Comparison of ENCODE assay signal across 21 cellular contexts in genomic region chr1:151851886-151852285, GRCh38. TPM values are rescaled to one million over a fixed set of nuclear protein-coding genes. Genes with fewer than 3 reads are reported as not detected.
DNase-seq lines count a peak whose midpoint lies in the region; ATAC-seq and TF ChIP-seq lines count a peak whose summit lies in the region.
"Had no signal": no experiment of that assay in that cellular context is flagged by ENCODE, and none has a peak within 500 bp of the region (broad histone marks: within the 10 kb centered on the region; RNA-seq: fewer than 3 reads in every experiment).

No MANE protein-coding gene starts in this region.

- H3K36me3 Mint-ChIP-seq in endodermal cell (ENCODE audit: low read depth) = no peaks in the 10 kb centered on the region

- H3K27me3 ChIP-seq in endodermal cell (ENCODE audit: control insufficient read depth, insufficient read depth, low read length, poor library complexity, severe bottlenecking) = no peaks in the 10 kb centered on the region
- H3K27me3 ChIP-seq: SJSA1 had no signal

- no peak overlapping the region for H3K4me3 ChIP-seq in endodermal cell (ENCODE audit: low read length)
- H3K4me3 ChIP-seq: GM23338, SJSA1 had no signal

- no peaks in the 10 kb centered on the region for H3K4me1 Mint-ChIP-seq in endodermal cell
- H3K4me1 Mint-ChIP-seq: GM23338 had no signal

- H3K36me3 ChIP-seq in endodermal cell (ENCODE audit: control insufficient read depth, insufficient read depth, low read length) = no peaks in the 10 kb centered on the region
- H3K36me3 ChIP-seq: SJSA1 had no signal

- H3K4me1 ChIP-seq in endodermal cell (ENCODE audit: control insufficient read depth, insufficient read depth, low read length) = no peaks in the 10 kb centered on the region

- no peaks in the 10 kb centered on the region for H3K9me3 Mint-ChIP-seq in endodermal cell
- H3K9me3 Mint-ChIP-seq: CD4-positive, alpha-beta T cell; GM23338 had no signal

- peaks cover 32% of the 10 kb centered on the region for H3K27me3 Mint-ChIP-seq in endodermal cell (ENCODE audit: insufficient read depth)
- H3K27me3 Mint-ChIP-seq: CD4-positive, alpha-beta T cell had no signal

- no peak for ATAC-seq in sciatic nerve
- ATAC-seq: GM23338, HCT116 had no signal

- intact Hi-C loops in sciatic nerve (cut with DNase I) = no loop called here

- H3K27ac Mint-ChIP-seq in endodermal cell = no peak overlapping the region
- H3K27ac Mint-ChIP-seq: CD4-positive, alpha-beta T cell; GM23338 had no signal

- 92% methylated on average over 5 to 8 of the region's 8 CpGs for WGBS in endodermal cell (ENCODE audit: insufficient coverage in 1 of 2, insufficient read length in 1 of 2), 2 experiments

- no peak overlapping the region for H3K4me3 Mint-ChIP-seq in endodermal cell
- H3K4me3 Mint-ChIP-seq: CD4-positive, alpha-beta T cell; GM23338 had no signal

- H3K27ac ChIP-seq in endodermal cell (ENCODE audit: low read depth, low read length) = no peak overlapping the region
- H3K27ac ChIP-seq: SJSA1 had no signal

- no peaks in the 10 kb centered on the region for H3K9me3 ChIP-seq in endodermal cell (ENCODE audit: control insufficient read depth, low read length)
- H3K9me3 ChIP-seq: SJSA1 had no signal

- DNase-seq in AG08396 (ENCODE audit: low spot score) (peak; percentile 3), ELF-1 (ENCODE audit: low read depth, low spot score) (peak; percentile 57), endodermal cell (peak; percentile 42), sciatic nerve (ENCODE audit: low spot score) (peak; percentile 52), LoVo (ENCODE audit: low spot score) (no peak), NCI-H1417 treated with DMSO at 0.1 percent for 48 hours (lab: John Stamatoyannopoulos, UW) (no peak), superior temporal gyrus (ENCODE audit: extremely low spot score) (no peak)
- DNase-seq: Calu3, DMS153, Karpas-422, NCI-H1417, NCI-H187, NCI-H526, OCI-M1 had no signal

- no peak for TF ChIP-seq CTCF in endodermal cell (conservative IDR thresholded peaks at IDR 0.05)

- H3K9ac ChIP-seq in endodermal cell (ENCODE audit: extremely low read depth, low read length, poor library complexity, severe bottlenecking) = no peak overlapping the region

RNA-seq across cellular contexts. Expression of gene THEM5, which starts 1.6 kb away (rescaled TPM):
- total RNA-seq in endodermal cell (not detected), sciatic nerve (not detected)
- not detected for polyA plus RNA-seq in endodermal cell (2013, experiment 1 of 2)
- not detected for polyA plus RNA-seq in endodermal cell (2013, experiment 2 of 2)
- total RNA-seq: A673; Calu3; CD4-positive, alpha-beta T cell; GM23338; MCF 10A; SJSA1 had no signal
- polyA plus RNA-seq: BJ, GM23338 had no signal

RNA-seq across cellular contexts. Expression of gene C2CD4D, which starts 12.3 kb away (rescaled TPM):
- total RNA-seq in endodermal cell (under 1 TPM; 0.44 to 0.82 TPM), sciatic nerve (0.45 TPM)
- polyA plus RNA-seq in endodermal cell (2013, experiment 1 of 2) = not detected
- polyA plus RNA-seq in endodermal cell (2013, experiment 2 of 2) = not detected
- total RNA-seq: A673, MCF 10A, SJSA1 had no signal
- polyA plus RNA-seq: BJ had no signal

RNA-seq across cellular contexts. Expression of gene RORC, which starts 20.3 kb away (rescaled TPM):
- total RNA-seq in endodermal cell (not detected), sciatic nerve (0.45 TPM)
- polyA plus RNA-seq in endodermal cell (2013, experiment 1 of 2) = 0.14 TPM
- polyA plus RNA-seq in endodermal cell (2013, experiment 2 of 2) = not detected
- total RNA-seq: A673, SJSA1 had no signal
- polyA plus RNA-seq: BJ had no signal

RNA-seq across cellular contexts. Expression of gene LINGO4, which starts 46.7 kb away (rescaled TPM):
- total RNA-seq in endodermal cell = not detected
- polyA plus RNA-seq in endodermal cell (2013, experiment 1 of 2) = not detected
- polyA plus RNA-seq in endodermal cell (2013, experiment 2 of 2) = not detected
- not detected for total RNA-seq in sciatic nerve
- total RNA-seq: A673, Calu3, GM23338, MCF 10A, SJSA1 had no signal
- polyA plus RNA-seq: BJ, GM23338 had no signal

RNA-seq across cellular contexts. Expression of gene THEM4, which starts 57.4 kb away (rescaled TPM):
- total RNA-seq in endodermal cell (10 to 100 TPM; 12.2 to 14.3 TPM), sciatic nerve (14.9 TPM)
- 11.3 TPM for polyA plus RNA-seq in endodermal cell (2013, experiment 1 of 2)
- 11.7 TPM for polyA plus RNA-seq in endodermal cell (2013, experiment 2 of 2)

Comparison
In these comparisons a context has a peak if more than half of its experiments do, and no peak if none do; other contexts are left out.
1. DNase-seq: peak in AG08396 (single experiment), ELF-1 (single experiment), endodermal cell (single experiment) and sciatic nerve (single experiment); none in LoVo (single experiment), NCI-H1417 treated with DMSO at 0.1 percent for 48 hours (single experiment) and superior temporal gyrus (single experiment).